26 cellular contexts compared by ENCODE assay signal in genomic region chr5:164065266-164065665, GRCh38.
"Had no signal": no experiment of that assay in that cellular context is flagged by ENCODE, and none has a peak within 500 bp of the region (broad histone marks: within the 10 kb centered on the region; RNA-seq: fewer than 3 reads in every experiment).

No MANE protein-coding gene starts in this region.

- H3K36me3 ChIP-seq: neural progenitor cell, pancreas, prostate gland, right atrium auricular region, right lobe of liver, sigmoid colon, stomach, suprapubic skin, tibial artery, transverse colon, upper lobe of right lung, uterus had no signal

- ATAC-seq: naive thymus-derived CD4-positive, alpha-beta T cell; natural killer cell; pancreas; right lobe of liver; stimulated activated effector memory CD8-positive, alpha-beta T cell treated with anti-CD3 and anti-CD28 coated beads, Interleukin-12 subunit alpha, Interleukin-12 subunit beta, amount 100 ng/mL, for 72 hours; stimulated activated naive B cell treated with anti-CD40 and anti-IgM and Interleukin-4, amounts not matched to agents 10 μg/mL and 1 μg/mL and 100 μg/mL, for 72 hours; upper lobe of right lung had no signal

- DNase-seq: naive thymus-derived CD4-positive, alpha-beta T cell; natural killer cell; occipital lobe; pancreas; retina; right lobe of liver; sigmoid colon; small intestine; stimulated activated CD4-positive, alpha-beta T cell treated with anti-CD3 and anti-CD28 coated beads, Interleukin-15, amount 100 ng/mL, for 24 hours; stimulated activated CD4-positive, alpha-beta T cell treated with anti-CD3 and anti-CD28 coated beads, Interleukin-2, amount 100 ng/mL, for 24 hours; stimulated activated CD4-positive, alpha-beta T cell treated with anti-CD3 and anti-CD28 coated beads, Interleukin-2, amount 100 ng/mL, for 48 hours; stimulated activated CD4-positive, alpha-beta T cell treated with anti-CD3 and anti-CD28 coated beads, Interleukin-4, amount 100 ng/mL, for 24 hours; stimulated activated naive B cell treated with anti-CD40 and anti-IgM and Interleukin-4, amounts not matched to agents 10 μg/mL and 1 μg/mL and 100 μg/mL, for 72 hours; stimulated activated naive CD4-positive, alpha-beta T cell treated with Interleukin-2 at 50 U/mL for 16 hours; stomach; substantia nigra; testis; tibial artery; transverse colon; upper lobe of right lung; uterus had no signal

- H3K4me2 ChIP-seq: neural progenitor cell had no signal

- H3K4me3 ChIP-seq: neural progenitor cell, pancreas, prostate gland, right atrium auricular region, right lobe of liver, sigmoid colon, stomach, suprapubic skin, testis, tibial artery, transverse colon, upper lobe of right lung, uterus had no signal

- H3K9me3 ChIP-seq: pancreas, prostate gland, right lobe of liver, suprapubic skin, testis, transverse colon, upper lobe of right lung, uterus had no signal

- H2AFZ ChIP-seq: neural progenitor cell had no signal

- H3K27ac ChIP-seq: neural progenitor cell, pancreas, prostate gland, right atrium auricular region, right lobe of liver, sigmoid colon, stomach, suprapubic skin, testis, tibial artery, transverse colon, upper lobe of right lung, uterus had no signal

- H3K27me3 ChIP-seq: neural progenitor cell, pancreas, right atrium auricular region, right lobe of liver, sigmoid colon, stomach, suprapubic skin, testis, tibial artery, transverse colon, upper lobe of right lung, uterus had no signal

- H3K4me1 ChIP-seq: neural progenitor cell, pancreas, prostate gland, right atrium auricular region, right lobe of liver, sigmoid colon, stomach, suprapubic skin, testis, tibial artery, transverse colon, upper lobe of right lung, uterus had no signal
